ENCODE assay signal across 22 cellular contexts in genomic region chr22:49777569-49778250, GRCh38.
"Had no signal": no experiment of that assay in that cellular context is flagged by ENCODE, and none has a peak within 500 bp of the region (broad histone marks: within the 10 kb centered on the region; RNA-seq: fewer than 3 reads in every experiment).

No MANE protein-coding gene starts in this region.

- H3K27me3 Mint-ChIP-seq: activated CD4-positive, alpha-beta memory T cell treated with anti-CD3 and anti-CD28 coated beads, Interleukin-2, amount 10 ng/mL, durations not matched to agents 7 days and 5 days; activated CD4-positive, alpha-beta T cell treated with anti-CD3 and anti-CD28 coated beads for 36 hours; activated T-helper 17 cell treated with anti-CD3 and anti-CD28 coated beads, Interleukin-2, amount 50 U/mL, for 72 hours; brain; naive thymus-derived CD8-positive, alpha-beta T cell; stimulated activated naive B cell treated with anti-CD40 and anti-IgM and Interleukin-4, amounts not matched to agents 10 μg/mL and 1 μg/mL and 100 μg/mL, for 72 hours had no signal

- DNase-seq: activated CD4-positive, alpha-beta memory T cell treated with anti-CD3 and anti-CD28 coated beads, Interleukin-2, amount 10 ng/mL, durations not matched to agents 7 days and 5 days; activated CD4-positive, alpha-beta T cell treated with anti-CD3 and anti-CD28 coated beads for 36 hours; activated naive CD4-positive, alpha-beta T cell treated with Interleukin-2 at 50 U/mL for 16 hours; activated T-cell treated with anti-CD3 and anti-CD28 coated beads, Interleukin-2, amount 50 U/mL, for 1 hour; anterior cingulate cortex; central memory CD4-positive, alpha-beta T cell; cortex of kidney; immature natural killer cell; mesendoderm; sigmoid colon; stimulated activated CD4-positive, alpha-beta T cell treated with anti-CD3 and anti-CD28 coated beads, Interleukin-4, amount 100 ng/mL, for 4 hours; stimulated activated naive B cell treated with anti-CD40 and anti-IgM and Interleukin-4, amounts not matched to agents 10 μg/mL and 1 μg/mL and 100 μg/mL, for 72 hours; SW 1271; upper lobe of right lung had no signal

- H3K4me3 ChIP-seq: gastroesophageal sphincter, sigmoid colon, thoracic aorta, upper lobe of right lung had no signal

- ATAC-seq: activated CD4-positive, alpha-beta T cell treated with anti-CD3 and anti-CD28 coated beads for 36 hours; activated T-helper 17 cell treated with anti-CD3 and anti-CD28 coated beads, Interleukin-2, amount 50 U/mL, for 72 hours; gastroesophageal sphincter; naive thymus-derived CD8-positive, alpha-beta T cell; stimulated activated naive B cell treated with anti-CD40 and anti-IgM and Interleukin-4, amounts not matched to agents 10 μg/mL and 1 μg/mL and 100 μg/mL, for 72 hours; upper lobe of right lung had no signal

- H3K27ac ChIP-seq: gastroesophageal sphincter, neutrophil, parathyroid adenoma, sigmoid colon, thoracic aorta, upper lobe of right lung had no signal

- H3K9me3 ChIP-seq: gastroesophageal sphincter, neutrophil, sigmoid colon, thoracic aorta, upper lobe of right lung had no signal

- H3K27ac Mint-ChIP-seq: activated CD4-positive, alpha-beta memory T cell treated with anti-CD3 and anti-CD28 coated beads, Interleukin-2, amount 10 ng/mL, durations not matched to agents 7 days and 5 days; activated CD4-positive, alpha-beta T cell treated with anti-CD3 and anti-CD28 coated beads for 36 hours; activated T-helper 17 cell treated with anti-CD3 and anti-CD28 coated beads, Interleukin-2, amount 50 U/mL, for 72 hours; stimulated activated naive B cell treated with anti-CD40 and anti-IgM and Interleukin-4, amounts not matched to agents 10 μg/mL and 1 μg/mL and 100 μg/mL, for 72 hours; T-helper 2 cell treated with Interferon-gamma antibody and Interleukin-4, amounts not matched to agents 5 μg/mL and 100 μg/mL, for 36 hours had no signal

- H3K4me1 ChIP-seq: parathyroid adenoma, upper lobe of right lung had no signal

- H3K4me3 Mint-ChIP-seq: activated CD4-positive, alpha-beta memory T cell treated with anti-CD3 and anti-CD28 coated beads, Interleukin-2, amount 10 ng/mL, durations not matched to agents 7 days and 5 days; activated CD4-positive, alpha-beta T cell treated with anti-CD3 and anti-CD28 coated beads for 36 hours; activated T-helper 17 cell treated with anti-CD3 and anti-CD28 coated beads, Interleukin-2, amount 50 U/mL, for 72 hours; brain; immature natural killer cell; naive thymus-derived CD8-positive, alpha-beta T cell; stimulated activated naive B cell treated with anti-CD40 and anti-IgM and Interleukin-4, amounts not matched to agents 10 μg/mL and 1 μg/mL and 100 μg/mL, for 72 hours; T-helper 2 cell treated with Interferon-gamma antibody and Interleukin-4, amounts not matched to agents 5 μg/mL and 100 μg/mL, for 36 hours had no signal

- H3K27me3 ChIP-seq: gastroesophageal sphincter, neutrophil, sigmoid colon, upper lobe of right lung had no signal

- H3K4me1 Mint-ChIP-seq: activated T-helper 17 cell treated with anti-CD3 and anti-CD28 coated beads, Interleukin-2, amount 50 U/mL, for 72 hours had no signal
